ENCODE assay signal across 14 cellular contexts in genomic region chr3:189169728-189170127, GRCh38. TPM values are rescaled to one million over a fixed set of nuclear protein-coding genes. Genes with fewer than 3 reads are reported as not detected.
DNase-seq lines count a peak whose midpoint lies in the region; ATAC-seq and TF ChIP-seq lines count a peak whose summit lies in the region.
"Had no signal": no experiment of that assay in that cellular context is flagged by ENCODE, and none has a peak within 500 bp of the region (broad histone marks: within the 10 kb centered on the region; RNA-seq: fewer than 3 reads in every experiment).

No MANE protein-coding gene starts in this region.

- H3K27ac ChIP-seq in mesendoderm (ENCODE audit: low read depth, low read length): no peak overlapping the region
- H3K27ac ChIP-seq: heart left ventricle had no signal

- H3K79me2 ChIP-seq in Loucy (ENCODE audit: insufficient read depth, low read length): no peaks in the 10 kb centered on the region
- no peaks in the 10 kb centered on the region for H3K79me2 ChIP-seq in mesendoderm (ENCODE audit: control insufficient read depth, insufficient read depth, low read length)

- no peak overlapping the region for H2BK120ac ChIP-seq in mesendoderm (ENCODE audit: low read depth, low read length)

- H3K36me3 ChIP-seq in Loucy (ENCODE audit: insufficient read depth, low read length) (no peaks in the 10 kb centered on the region), mesendoderm (ENCODE audit: control insufficient read depth, insufficient read depth, low read length) (no peaks in the 10 kb centered on the region)
- H3K36me3 ChIP-seq: heart left ventricle had no signal

- no peak for TF ChIP-seq POLR2A in erythroblast (IDR thresholded peaks at IDR 0.05; ENCODE audit: low read length)

- H3K18ac ChIP-seq in mesendoderm (ENCODE audit: low read length): no peak overlapping the region

- H2AK5ac ChIP-seq in mesendoderm (ENCODE audit: low read length): no peak overlapping the region

- H3K27me3 ChIP-seq in Loucy (ENCODE audit: insufficient read depth, low read length, poor library complexity, severe bottlenecking) (no peaks in the 10 kb centered on the region), mesendoderm (ENCODE audit: insufficient read depth, low read length, poor library complexity) (no peaks in the 10 kb centered on the region)
- H3K27me3 ChIP-seq: heart left ventricle had no signal

- H3K9me2 ChIP-seq in Loucy (replicated peaks; ENCODE audit: low read depth, low read length): no peaks in the 10 kb centered on the region

- ATAC-seq in HG03565 (IDR thresholded peaks at IDR 0.05; ENCODE audit: unreplicated experiment): no peak
- ATAC-seq: right cardiac atrium had no signal

- H3K4ac ChIP-seq in mesendoderm (ENCODE audit: low read depth, low read length): no peak overlapping the region

- no peaks in the 10 kb centered on the region for H3F3A ChIP-seq in Loucy (ENCODE audit: low read depth)

- no peak overlapping the region for H2BK15ac ChIP-seq in mesendoderm (replicated peaks; ENCODE audit: low read depth)

- intact Hi-C loops in posterior vena cava (cut with DNase I): no loop called here

- H3K9me3 ChIP-seq in Loucy (ENCODE audit: insufficient read depth, low read depth, low read length): no peaks in the 10 kb centered on the region
- H3K9me3 ChIP-seq: heart left ventricle had no signal

- TF ChIP-seq CTCF in GM12872 (IDR thresholded peaks at IDR 0.05; ENCODE audit: insufficient read depth, low read depth, low read length): peak; percentile 29; the same call in 2 of the 3 replicates
- peak; percentile 35 for TF ChIP-seq CTCF in Loucy (conservative IDR thresholded peaks at IDR 0.05; ENCODE audit: low read length)
- peak; percentile 31 for TF ChIP-seq CTCF in astrocyte of the spinal cord (IDR thresholded peaks at IDR 0.05; ENCODE audit: low read depth, low read length)

- no CpG with 5 or more reads among the region's 6 CpGs for WGBS in mesendoderm (ENCODE audit: extremely low coverage, insufficient coverage, low lambda C conversion rate)

- H4K5ac ChIP-seq in mesendoderm (ENCODE audit: low read length): no peak overlapping the region

- no peak overlapping the region for H3K56ac ChIP-seq in mesendoderm (ENCODE audit: low read length)

- H3K4me3 ChIP-seq in Loucy (ENCODE audit: low read length, poor library complexity, severe bottlenecking): no peak overlapping the region
- no peak overlapping the region for H3K4me3 ChIP-seq in astrocyte of the spinal cord (ENCODE audit: low read depth, low read length)
- H3K4me3 ChIP-seq in mesendoderm (ENCODE audit: low read length): no peak overlapping the region
- H3K4me3 ChIP-seq: heart left ventricle had no signal

- DNase-seq in astrocyte of the spinal cord (ENCODE audit: low read depth, low spot score) (no peak), mesendoderm (peak; percentile 58), posterior vena cava (ENCODE audit: low spot score) (no peak), SKM-1 (lab: John Stamatoyannopoulos, UW; ENCODE audit: unreplicated experiment) (no peak), erythroblast (lab: John Stamatoyannopoulos, UW) (no peak)
- DNase-seq: activated naive CD4-positive, alpha-beta T cell treated with anti-CD3 and anti-CD28 coated beads, Interleukin-2, amount 50 U/mL, for 16 hours; activated T-cell treated with anti-CD3 and anti-CD28 coated beads for 4 hours; heart left ventricle; NCI-H2029 treated with DMSO at 0.1 percent for 48 hours; right cardiac atrium; stimulated activated naive CD4-positive, alpha-beta T cell treated with Interleukin-2 at 50 U/mL for 16 hours had no signal

- H3K4me1 ChIP-seq in Loucy (ENCODE audit: insufficient read depth, low read length, poor library complexity, severe bottlenecking) (no peaks in the 10 kb centered on the region), mesendoderm (ENCODE audit: control insufficient read depth, low read depth, low read length) (no peaks in the 10 kb centered on the region)
- H3K4me1 ChIP-seq: heart left ventricle had no signal

- H3K23ac ChIP-seq in mesendoderm (ENCODE audit: low read length): no peak overlapping the region

- H2AFZ ChIP-seq in Loucy (ENCODE audit: low read length): no peak overlapping the region

- H3K9ac ChIP-seq in Loucy (ENCODE audit: low read depth, low read length, poor library complexity, severe bottlenecking): no peak overlapping the region
- no peak overlapping the region for H3K9ac ChIP-seq in mesendoderm (ENCODE audit: low read length)

- H4K8ac ChIP-seq in mesendoderm (ENCODE audit: low read depth, low read length): no peak overlapping the region

- in situ Hi-C loops in astrocyte of the spinal cord (cut with HindIII; ENCODE audit: low sequenced_read_pairs): no loop called here

- H4K20me1 ChIP-seq in Loucy (ENCODE audit: insufficient read depth, low read length, poor library complexity, severe bottlenecking): no peaks in the 10 kb centered on the region

- H3K79me1 ChIP-seq in mesendoderm (ENCODE audit: low read length): no peaks in the 10 kb centered on the region

- no peak overlapping the region for H2BK5ac ChIP-seq in mesendoderm (ENCODE audit: low read length)

- H3K4me2 ChIP-seq in Loucy (ENCODE audit: low read depth, low read length, poor library complexity, severe bottlenecking) (no peak overlapping the region), mesendoderm (ENCODE audit: low read length) (no peak overlapping the region)

RNA-seq across cellular contexts. Expression of gene TPRG1, which starts 2.0 kb away (rescaled TPM):
- 0.22 TPM for polyA plus RNA-seq in mesendoderm (2013, experiment 1 of 2)
- 0.24 TPM for polyA plus RNA-seq in mesendoderm (2013, experiment 2 of 2)
- 10 to 100 TPM; 14.2 to 15.2 TPM for total RNA-seq in posterior vena cava
